28 cellular contexts compared by ENCODE assay signal in the genomic region with DNA sequence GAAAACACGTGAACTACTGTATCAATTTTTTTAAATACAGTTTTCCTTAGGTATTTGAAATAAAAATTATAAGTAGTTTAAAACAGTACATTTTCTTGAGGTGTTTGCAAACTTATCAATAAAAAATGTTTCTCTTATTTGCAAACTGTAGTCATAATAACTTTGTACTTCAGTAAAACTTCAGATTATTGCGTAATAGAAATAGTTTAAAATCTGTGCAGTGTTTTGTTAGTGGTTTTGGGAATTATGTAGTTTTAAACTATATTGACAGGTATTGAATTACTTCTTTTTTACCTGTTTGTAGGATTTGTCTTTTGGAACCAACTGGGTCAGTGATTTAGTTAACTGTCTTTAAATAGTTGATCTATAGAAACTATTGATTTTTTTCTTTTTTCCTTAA.
"Had no signal": no experiment of that assay in that cellular context is flagged by ENCODE, and none has a peak within 500 bp of the region (broad histone marks: within the 10 kb centered on the region; RNA-seq: fewer than 3 reads in every experiment).

No MANE protein-coding gene starts in this region.

- H3K9me3 ChIP-seq: neutrophil, psoas muscle, spleen, stomach, thoracic aorta, thyroid gland, tibial nerve, upper lobe of left lung, vagina had no signal

- H3K4me2 ChIP-seq: smooth muscle cell had no signal

- H3K36me3 ChIP-seq: thyroid gland had no signal

- H3K27me3 ChIP-seq: neutrophil, spleen, stomach, thyroid gland, tibial nerve, upper lobe of left lung, vagina had no signal

- ATAC-seq: naive thymus-derived CD8-positive, alpha-beta T cell; natural killer cell treated with Interleukin-12 subunit alpha and Interleukin-12 subunit beta and Interleukin-15 and Interleukin-18, amount 100 ng/mL, for 72 hours; psoas muscle; right cardiac atrium; sciatic nerve; stimulated activated effector memory CD8-positive, alpha-beta T cell treated with anti-CD3 and anti-CD28 coated beads, Interleukin-12 subunit alpha, Interleukin-12 subunit beta, amount 100 ng/mL, for 72 hours; stimulated activated naive B cell treated with anti-CD40 and anti-IgM and Interleukin-4, amounts not matched to agents 10 μg/mL and 1 μg/mL and 100 μg/mL, for 72 hours had no signal

- H3K79me2 ChIP-seq: parathyroid adenoma had no signal

- H3K9ac ChIP-seq: parathyroid adenoma had no signal

- DNase-seq: naive thymus-derived CD8-positive, alpha-beta T cell; nephron progenitor cell; nucleus accumbens; posterior cingulate gyrus; psoas muscle; right cardiac atrium; spleen; stimulated activated CD4-positive, alpha-beta T cell treated with anti-CD3 and anti-CD28 coated beads, Interleukin-12 subunit alpha, Interleukin-12 subunit beta, amount 100 ng/mL, for 4 hours; stimulated activated CD4-positive, alpha-beta T cell treated with anti-CD3 and anti-CD28 coated beads, Interleukin-2, amount 100 ng/mL, for 24 hours; stimulated activated CD4-positive, alpha-beta T cell treated with anti-CD3 and anti-CD28 coated beads, Interleukin-2, amount 100 ng/mL, for 48 hours; stimulated activated CD4-positive, alpha-beta T cell treated with anti-CD3 and anti-CD28 coated beads, Interleukin-4, amount 100 ng/mL, for 24 hours; stimulated activated naive B cell treated with anti-CD40 and anti-IgM and Interleukin-4, amounts not matched to agents 10 μg/mL and 1 μg/mL and 100 μg/mL, for 72 hours; stimulated activated naive CD4-positive, alpha-beta T cell treated with Interleukin-2 at 50 U/mL for 16 hours; stomach; thyroid gland; trophoblast cell; upper lobe of left lung had no signal

- H3K4me3 ChIP-seq: psoas muscle, skin epidermis, smooth muscle cell, spleen, stomach, thoracic aorta, thyroid gland, tibial nerve, upper lobe of left lung, vagina had no signal

- H3K4me1 ChIP-seq: parathyroid adenoma had no signal

- H3K27ac ChIP-seq: neutrophil, parathyroid adenoma, psoas muscle, skin epidermis, spleen, stomach, thoracic aorta, thyroid gland, tibial nerve, upper lobe of left lung, vagina had no signal

- FAIRE-seq: urothelium cell line had no signal

- H2AFZ ChIP-seq: parathyroid adenoma had no signal
